ENCODE assay signal across 7 cellular contexts in the genomic region with DNA sequence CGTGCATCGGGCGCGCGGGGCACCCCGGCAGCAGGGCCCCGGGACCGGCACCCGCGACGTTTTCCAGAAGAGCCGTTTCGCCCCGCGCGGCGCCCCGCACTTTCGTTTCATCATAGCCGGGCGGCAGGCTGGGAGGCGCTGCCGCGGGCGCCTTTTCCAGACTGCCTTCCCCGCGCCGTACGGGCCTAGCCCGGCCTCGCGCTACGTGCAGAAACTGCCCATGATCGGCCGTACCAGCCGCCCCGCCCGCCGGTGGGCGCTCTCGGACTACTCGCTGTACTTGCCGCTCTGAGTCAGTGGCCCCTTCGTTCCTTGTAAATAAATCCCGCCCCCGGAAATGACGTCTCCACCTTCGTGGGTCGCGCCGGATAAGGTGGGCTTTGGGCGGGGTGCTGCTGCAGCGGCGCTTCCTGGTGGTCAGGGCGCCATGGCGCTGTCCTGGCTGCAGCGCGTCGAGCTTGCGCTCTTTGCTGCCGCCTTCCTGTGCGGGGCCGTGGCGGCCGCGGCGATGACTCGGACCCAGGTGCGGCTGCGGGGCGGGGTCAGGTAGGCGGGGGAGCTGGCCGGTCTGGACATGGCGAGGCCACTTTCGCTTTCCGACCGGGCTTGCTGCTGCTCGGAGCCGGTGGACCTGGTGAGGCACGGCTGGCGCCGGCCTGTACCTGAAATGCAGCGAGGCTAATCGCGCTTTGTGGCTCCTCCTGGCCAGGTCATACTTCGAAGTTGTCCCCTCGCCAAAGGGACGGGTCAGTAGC. TPM values are rescaled to one million over a fixed set of nuclear protein-coding genes. Genes with fewer than 3 reads are reported as not detected.
DNase-seq lines count a peak whose midpoint lies in the region; ATAC-seq and TF ChIP-seq lines count a peak whose summit lies in the region.

A gene with protein sequence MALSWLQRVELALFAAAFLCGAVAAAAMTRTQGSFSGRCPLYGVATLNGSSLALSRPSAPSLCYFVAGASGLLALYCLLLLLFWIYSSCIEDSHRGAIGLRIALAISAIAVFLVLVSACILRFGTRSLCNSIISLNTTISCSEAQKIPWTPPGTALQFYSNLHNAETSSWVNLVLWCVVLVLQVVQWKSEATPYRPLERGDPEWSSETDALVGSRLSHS (plus strand): TSS at position 398 of the 755 bp plus-strand sequence. CDS start 30 bp downstream, at position 428.

- DNase-seq in NCI-H2029 treated with DMSO at 0.1 percent for 48 hours (lab: John Stamatoyannopoulos, UW) (peak; percentile 74), T-helper 9 cell (peak; percentile 97), astrocyte of the hippocampus (ENCODE audit: low read depth, low spot score) (peak; percentile 99), hypothalamus (lab: John Stamatoyannopoulos, UW) (peak; percentile 61 to 99 (median 94)), sciatic nerve (ENCODE audit: low spot score) (peak; percentile 99)

- TF ChIP-seq POLR2A in GM18505 (IDR thresholded peaks at IDR 0.05; ENCODE audit: borderline replicate concordance, extremely low read depth, insufficient read depth, insufficient read length): peak; percentile 98

- ATAC-seq in GM18505 (IDR thresholded peaks at IDR 0.05; ENCODE audit: unreplicated experiment) (peak; percentile 56), HG02973 (IDR thresholded peaks at IDR 0.05; ENCODE audit: unreplicated experiment) (peak; percentile 45), sciatic nerve (peak; percentile 92)

- intact Hi-C loops in sciatic nerve (cut with DNase I): loop anchor here (5.0 kb wide), 1 partner anchor 75 kb away; no protein-coding TSS in a partner anchor

RNA-seq across cellular contexts. Expression of the gene that starts here (rescaled TPM):
- total RNA-seq in sciatic nerve: 29.6 TPM

Comparison
In these comparisons a context has a peak if more than half of its experiments do, and no peak if none do; other contexts are left out.
1. Peak in every context shown above with its lines: DNase-seq and ATAC-seq.